ENCODE assay signal across 1 cellular context in the genomic region with DNA sequence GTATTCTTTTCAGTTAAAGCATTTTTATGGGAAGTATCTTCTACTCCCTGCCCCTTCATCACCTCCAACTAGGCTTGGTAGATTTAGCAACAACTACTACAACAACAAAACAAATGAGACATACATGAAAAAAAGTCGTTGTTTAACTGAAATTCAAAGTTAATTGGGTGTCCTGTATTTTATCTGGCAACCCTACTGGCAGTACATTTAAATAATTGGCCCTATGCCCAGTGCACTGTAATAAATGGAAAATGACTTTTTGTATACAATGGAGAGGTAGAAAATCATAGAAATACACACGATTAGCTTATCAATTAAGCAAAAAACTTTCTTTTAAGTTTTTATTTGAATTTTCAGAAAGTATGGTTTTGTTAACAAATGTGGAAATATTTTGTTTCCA.
TF ChIP-seq lines count a peak whose summit lies in the region.

No MANE protein-coding gene starts in this region.

TF ChIP-seq in endothelial cell of umbilical vein, 7 proteins besides CTCF, POLR2A, EP300 and RAD21:
- no peak for TF ChIP-seq GATA2 (IDR thresholded peaks at IDR 0.05; ENCODE audit: insufficient read depth, insufficient read length, low read depth, low read length)
- TF ChIP-seq EZH2 (IDR thresholded peaks at IDR 0.05; ENCODE audit: borderline replicate concordance, low read depth, low read length, severe bottlenecking) = no peak
TF ChIP-seq in endothelial cell of umbilical vein: peak in this region for 0.
